Comparison of ENCODE assay signal across 9 cellular contexts in the genomic region with DNA sequence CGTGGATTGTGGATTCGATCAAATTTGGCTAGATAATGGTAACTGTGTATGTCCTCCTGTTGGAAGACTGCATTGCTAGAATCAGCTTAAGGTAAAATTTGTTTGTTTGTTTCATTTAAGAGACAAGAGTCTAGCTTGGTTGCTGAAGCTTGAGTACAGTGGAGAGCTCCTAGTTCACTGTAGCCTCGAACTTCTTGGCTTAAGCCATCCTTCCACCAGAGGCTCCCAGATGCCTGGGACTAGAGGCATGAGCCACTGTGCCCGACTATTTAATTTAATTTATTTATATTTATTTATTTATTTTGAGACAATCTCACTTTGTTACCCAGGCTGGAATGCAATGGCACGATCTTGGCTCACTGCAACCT. TPM values are rescaled to one million over a fixed set of nuclear protein-coding genes. Genes with fewer than 3 reads are reported as not detected.
A peak's percentile ranks its signal among the peaks of the same experiment; 100 is the strongest.
DNase-seq lines count a peak whose midpoint lies in the region; ATAC-seq, FAIRE-seq and TF ChIP-seq lines count a peak whose summit lies in the region.
"Had no signal": no experiment of that assay in that cellular context is flagged by ENCODE, and none has a peak within 500 bp of the region (broad histone marks: within the 10 kb centered on the region; RNA-seq: fewer than 3 reads in every experiment).

No MANE protein-coding gene starts in this region.

- no peak overlapping the region for H3K18ac ChIP-seq in H1 (ENCODE audit: extremely low read depth, low read length)

- CTCF ChIA-PET in H1 (lab: Charles Lee; ENCODE audit: partially characterized antibody) = interaction anchor here (1.1 to 2.3 kb wide), 4 partner anchors 8 to 286 kb away, joined by 3 to 12 read pairs (median 4); no protein-coding TSS in a partner anchor

- no peak for ATAC-seq in HG03439 (IDR thresholded peaks at IDR 0.05; ENCODE audit: unreplicated experiment)

- H3K4me2 ChIP-seq in DOHH2 (ENCODE audit: low read length) = peak overlapping the region; percentile 78
- H3K4me2 ChIP-seq in OCI-LY1 (ENCODE audit: low read length) = peak overlapping the region; percentile 80
- peak overlapping the region; percentile 64 to 67 for H3K4me2 ChIP-seq in H1 (ENCODE audit: insufficient read depth in 1 of 2, low read depth in 2 of 2, low read length in 2 of 2)

- H3K4me1 Mint-ChIP-seq in osteocyte (ENCODE audit: unreplicated experiment) = peaks cover 37% of the 10 kb centered on the region

- no peak overlapping the region for H4K5ac ChIP-seq in H1 (ENCODE audit: insufficient read length, low read depth, low read length)

- H3F3A ChIP-seq in DOHH2 (ENCODE audit: control insufficient read depth, insufficient read depth) (0 out of 2 replicates have a peak, but pooled peaks cover 2% of the 10 kb centered on the region), OCI-LY1 (ENCODE audit: insufficient read depth, low read length) (no peaks in the 10 kb centered on the region)

- POLR2A ChIA-PET in H1 (lab: Charles Lee; ENCODE audit: partially characterized antibody) = interaction anchor here (0.6 to 4.7 kb wide), 9 partner anchors 11 to 245 kb away, joined by 3 to 58 read pairs (median 3); a partner anchor contains a TSS

- no peak overlapping the region for H2AK5ac ChIP-seq in H1 (ENCODE audit: low read depth, low read length)

- no peaks in the 10 kb centered on the region for H4K20me1 ChIP-seq in DOHH2 (ENCODE audit: control insufficient read depth, insufficient read depth, low read depth, low read length)
- H4K20me1 ChIP-seq in OCI-LY1 (ENCODE audit: insufficient read depth, low read length) = no peaks in the 10 kb centered on the region
- peaks cover 0 to 4% of the 10 kb centered on the region in 2 experiments for H4K20me1 ChIP-seq in H1 (replicated peaks in 1 of 2; ENCODE audit: control insufficient read depth in 1 of 2, insufficient read depth in 2 of 2, low read length in 2 of 2)

- FAIRE-seq in H1 (lab: Jason Lieb, UNC) (no peak), urothelium cell line (lab: Jason Lieb, UNC) (no peak)

- no peak overlapping the region for H3K56ac ChIP-seq in H1 (replicated peaks; ENCODE audit: insufficient read length, low read depth, low read length)

- TF ChIP-seq CTCF in DOHH2 (IDR thresholded peaks at IDR 0.05; ENCODE audit: low read depth, low read length, poor library complexity, severe bottlenecking) = no peak
- TF ChIP-seq CTCF in OCI-LY1 (IDR thresholded peaks at IDR 0.05; ENCODE audit: low read length) = no peak
- TF ChIP-seq CTCF in H1 (IDR thresholded peaks at IDR 0.05; ENCODE audit: control extremely low read depth in 1 of 3, insufficient read depth in 1 of 3, low read depth in 1 of 3, low read length in 3 of 3) = no peak
- no peak for TF ChIP-seq CTCF in osteocyte (IDR thresholded peaks at IDR 0.05)

- H3K4ac ChIP-seq in H1 (replicated peaks; ENCODE audit: insufficient read length, low read depth, low read length) = no peak overlapping the region

- H3K27me3 Mint-ChIP-seq in osteocyte (ENCODE audit: unreplicated experiment) = peaks cover 3% of the 10 kb centered on the region

- H2BK15ac ChIP-seq in H1 (ENCODE audit: low read length) = no peak overlapping the region

- no peak overlapping the region for H2BK20ac ChIP-seq in H1 (ENCODE audit: low read length)

- H3K27ac Mint-ChIP-seq in osteocyte (ENCODE audit: unreplicated experiment) = peak overlapping the region; percentile 89

- H3K4me3 ChIP-seq in DOHH2 (ENCODE audit: low read length) = peak overlapping the region; percentile 97
- peak overlapping the region; percentile 81 for H3K4me3 ChIP-seq in OCI-LY1 (ENCODE audit: low read depth, low read length, poor library complexity, severe bottlenecking)
- peak overlapping the region; percentile 74 to 86 (median 79); a peak in 7 of 8 replicates for H3K4me3 ChIP-seq in H1 (ENCODE audit: extremely low read depth in 1 of 4, insufficient read depth in 2 of 4, low read depth in 3 of 4, low read length in 4 of 4)

- no peaks in the 10 kb centered on the region for H3K9me3 Mint-ChIP-seq in osteocyte (ENCODE audit: unreplicated experiment)

- no peak overlapping the region for H3K23ac ChIP-seq in H1 (ENCODE audit: insufficient read length)

- TF ChIP-seq EP300 in H1 (IDR thresholded peaks at IDR 0.05; ENCODE audit: borderline replicate concordance in 1 of 2, low read depth in 2 of 2, low read length in 2 of 2) = no peak

- WGBS in H1 (ENCODE audit: extremely low coverage in 1 of 2, insufficient coverage in 1 of 2, insufficient read length in 1 of 2, insufficient replicate concordance in 2 of 2, low coverage in 1 of 2, low lambda C conversion rate in 2 of 2, missing lambda C conversion rate in 1 of 2), 2 experiments = 88% methylated on average over 5 of the region's 5 CpGs; no CpG with 5 or more reads in 1 of the 2 experiments

- H3K4me1 ChIP-seq in DOHH2 (ENCODE audit: control insufficient read depth, low read length) (peaks cover 18% of the 10 kb centered on the region), OCI-LY1 (ENCODE audit: insufficient read depth, low read length, severe bottlenecking) (peaks cover 32% of the 10 kb centered on the region), H1 (replicated peaks in 1 of 4; ENCODE audit: control insufficient read depth in 3 of 4, insufficient read depth in 4 of 4, low read length in 3 of 4) (no peaks in the 10 kb centered on the region; a peak in 1 of 7 replicates)

- H3K23me2 ChIP-seq in H1 (ENCODE audit: low read depth, low read length) = no peaks in the 10 kb centered on the region; the same call in 1 of the 2 replicates

- H3K27ac ChIP-seq in DOHH2 (ENCODE audit: low read depth, low read length) (no peak overlapping the region), OCI-LY1 (ENCODE audit: low read depth, low read length, poor library complexity, severe bottlenecking) (no peak overlapping the region), H1 (ENCODE audit: low read depth, low read length) (no peak overlapping the region)

- no peak overlapping the region for H2BK5ac ChIP-seq in H1 (ENCODE audit: low read depth, low read length)

- TF ChIP-seq POLR2A in H1 (IDR thresholded peaks at IDR 0.05; ENCODE audit: control extremely low read depth in 1 of 2, low read depth in 2 of 2, low read length in 2 of 2) = no peak

- H3K9ac ChIP-seq in OCI-LY1 (ENCODE audit: low read length) (peak overlapping the region; percentile 91), H1 (replicated peaks in 1 of 4; ENCODE audit: extremely low read depth in 1 of 4, low read depth in 3 of 4, low read length in 3 of 4) (no peak overlapping the region)

- H3K9me2 ChIP-seq in DOHH2 (replicated peaks; ENCODE audit: control insufficient read depth, low read length) (no peaks in the 10 kb centered on the region), OCI-LY1 (ENCODE audit: low read depth, low read length) (no peaks in the 10 kb centered on the region)

- H3K79me2 ChIP-seq in DOHH2 (ENCODE audit: control insufficient read depth, low read length) (peaks cover 56% of the 10 kb centered on the region), OCI-LY1 (ENCODE audit: insufficient read depth, low read length) (peaks cover 23% of the 10 kb centered on the region), H1 (ENCODE audit: control insufficient read depth in 1 of 2, insufficient read depth in 2 of 2, low read length in 2 of 2) (peaks cover 7 to 53% of the 10 kb centered on the region in 2 experiments)

- no peaks in the 10 kb centered on the region for H3K79me1 ChIP-seq in H1 (ENCODE audit: low read depth, low read length)

- DNase-seq in H1 (ENCODE audit: low read depth in 1 of 2, low spot score in 2 of 2) (no peak), osteocyte (ENCODE audit: extremely low spot score, unreplicated experiment) (no peak), urothelium cell line (ENCODE audit: low spot score) (no peak), AG20443 (ENCODE audit: low spot score) (no peak), NCI-H1694 treated with DMSO at 0.1 percent for 48 hours (lab: John Stamatoyannopoulos, UW) (no peak)

- H4K8ac ChIP-seq in H1 (ENCODE audit: extremely low read depth, insufficient read depth, low read length) = no peak overlapping the region

- no peaks in the 10 kb centered on the region for H3K9me3 ChIP-seq in DOHH2 (ENCODE audit: control insufficient read depth, insufficient read depth, low read length)
- H3K9me3 ChIP-seq in OCI-LY1 (ENCODE audit: low read length) = no peaks in the 10 kb centered on the region
- H3K9me3 ChIP-seq in H1 (ENCODE audit: insufficient read depth in 2 of 2, low read depth in 1 of 2, low read length in 1 of 2) = no peaks in the 10 kb centered on the region
- H3K9me3 ChIP-seq: neutrophil had no signal

- no peak overlapping the region for H3K14ac ChIP-seq in H1 (ENCODE audit: insufficient read length)

- H3K4me3 Mint-ChIP-seq in osteocyte (ENCODE audit: unreplicated experiment) = peak overlapping the region; percentile 93

- H3K27me3 ChIP-seq in DOHH2 (ENCODE audit: control insufficient read depth, low read length) = no peaks in the 10 kb centered on the region
- no peaks in the 10 kb centered on the region for H3K27me3 ChIP-seq in OCI-LY1 (ENCODE audit: insufficient read depth, low read length)
- no peaks in the 10 kb centered on the region for H3K27me3 ChIP-seq in H1 (replicated peaks in 1 of 4; ENCODE audit: control insufficient read depth in 3 of 4, extremely low read depth in 1 of 4, insufficient read depth in 3 of 4, low read length in 3 of 4)
- H3K27me3 ChIP-seq: neutrophil had no signal

- H3K36me3 ChIP-seq in DOHH2 (ENCODE audit: control insufficient read depth, low read length) = peaks cover 8% of the 10 kb centered on the region
- no peaks in the 10 kb centered on the region for H3K36me3 ChIP-seq in OCI-LY1 (ENCODE audit: insufficient read depth, low read length)
- peaks cover 0 to 4% (median 0%) of the 10 kb centered on the region in 4 experiments; a peak in 1 of 8 replicates for H3K36me3 ChIP-seq in H1 (ENCODE audit: control insufficient read depth in 2 of 4, insufficient read depth in 4 of 4, low read length in 3 of 4)
- H3K36me3 ChIP-seq: neutrophil had no signal

- H3K36me3 Mint-ChIP-seq in osteocyte (ENCODE audit: unreplicated experiment) = no peaks in the 10 kb centered on the region

- H2AFZ ChIP-seq in OCI-LY1 (ENCODE audit: low read length) (no peak overlapping the region), H1 (ENCODE audit: low read length) (no peak overlapping the region)

- no peak for TF ChIP-seq RAD21 in H1 (IDR thresholded peaks at IDR 0.05 in 1 of 2, conservative IDR thresholded peaks at IDR 0.05 in 1 of 2; ENCODE audit: low read depth in 2 of 2, low read length in 2 of 2)

- H2BK120ac ChIP-seq in H1 (replicated peaks; ENCODE audit: low read depth, low read length) = no peak overlapping the region

- H2BK12ac ChIP-seq in H1 (ENCODE audit: low read depth, low read length) = 0 out of 2 replicates have a peak overlapping the region, but pooled peaks have one; percentile 6

- no peak overlapping the region for H4K91ac ChIP-seq in H1 (replicated peaks; ENCODE audit: insufficient read length, low read length)

RNA-seq across cellular contexts. Expression of a gene that starts 1.5 kb away (rescaled TPM):
- total RNA-seq in H1 (2021; fragmentation: NEBNext Ultra II Directional; extraction: Animal tissue kit (Norgen Biotek cat#: 25700)) = 54.1 and 57.8 TPM in 2 replicates
- polyA plus RNA-seq in H1 (2011; rRNA removed) = 18.6 and 23.7 TPM in 2 replicates
- 16.2 TPM for polyA plus RNA-seq in H1 (2011; cell fraction: cytosol; rRNA removed)
- 15.2 TPM for polyA plus RNA-seq in H1 (2011; cell fraction: nucleus; rRNA removed)
- 32.1 to 39.0 TPM (median 33.3 TPM) in 4 replicates for polyA plus RNA-seq in H1 (2012, experiment 1 of 2)
- polyA plus RNA-seq in H1 (2012, experiment 2 of 2) = 12.7 TPM
- 32.1 TPM for polyA plus RNA-seq in H1 (2013, experiment 1 of 2)
- polyA plus RNA-seq in H1 (2013, experiment 2 of 2) = 32.6 TPM
- polyA minus RNA-seq in H1 (2011; rRNA and poly(A)+ RNA removed) = 22.5 and 24.7 TPM in 2 replicates
- 16.1 TPM for polyA minus RNA-seq in H1 (2011; cell fraction: cytosol; rRNA and poly(A)+ RNA removed)
- polyA minus RNA-seq in H1 (2011; cell fraction: nucleus; rRNA and poly(A)+ RNA removed) = 17.2 TPM
- total RNA-seq in osteocyte = 55.6 and 56.0 TPM in 2 replicates

RNA-seq across cellular contexts. Expression of a gene that starts 42.2 kb away (rescaled TPM):
- total RNA-seq in H1 (2021; fragmentation: NEBNext Ultra II Directional; extraction: Animal tissue kit (Norgen Biotek cat#: 25700)) = 10.4 and 13.7 TPM in 2 replicates
- polyA plus RNA-seq in H1 (2011; rRNA removed) = 17.3 and 17.5 TPM in 2 replicates
- 16.2 TPM for polyA plus RNA-seq in H1 (2011; cell fraction: cytosol; rRNA removed)
- 16.7 TPM for polyA plus RNA-seq in H1 (2011; cell fraction: nucleus; rRNA removed)
- polyA plus RNA-seq in H1 (2012, experiment 1 of 2) = 16.1 to 19.7 TPM (median 16.4 TPM) in 4 replicates
- 22.1 TPM for polyA plus RNA-seq in H1 (2012, experiment 2 of 2)
- polyA plus RNA-seq in H1 (2013, experiment 1 of 2) = 8.0 TPM
- 8.4 TPM for polyA plus RNA-seq in H1 (2013, experiment 2 of 2)
- 42.5 and 46.4 TPM in 2 replicates for polyA minus RNA-seq in H1 (2011; rRNA and poly(A)+ RNA removed)
- 19.9 TPM for polyA minus RNA-seq in H1 (2011; cell fraction: cytosol; rRNA and poly(A)+ RNA removed)
- 10.2 TPM for polyA minus RNA-seq in H1 (2011; cell fraction: nucleus; rRNA and poly(A)+ RNA removed)
- 13.8 and 16.5 TPM in 2 replicates for total RNA-seq in osteocyte
